Comparison of ENCODE assay signal across 2 cellular contexts in the genomic region with DNA sequence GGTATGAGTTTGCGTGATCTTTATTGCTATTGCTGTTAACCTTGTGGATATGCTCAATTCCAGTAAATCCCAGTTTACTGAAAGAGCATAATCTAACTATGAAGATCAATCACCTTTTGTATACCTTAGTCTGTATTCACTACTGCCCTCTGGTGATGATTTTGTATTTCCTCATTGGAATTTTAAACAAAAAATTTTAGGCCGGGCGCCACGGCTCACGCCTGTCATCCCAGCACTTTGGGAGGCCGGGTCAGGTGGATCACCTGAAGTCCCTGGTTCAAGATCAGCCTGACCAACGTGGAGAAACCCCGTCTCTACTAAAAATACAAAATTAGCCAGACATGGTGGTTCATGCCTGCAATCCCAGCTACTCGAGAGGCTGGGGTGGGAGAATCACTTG.
TF ChIP-seq lines count a peak whose summit lies in the region.

No MANE protein-coding gene starts in this region.

TF ChIP-seq in HCT116, 20 proteins besides CTCF, POLR2A, EP300 and RAD21:
- TF ChIP-seq ZFX (IDR thresholded peaks at IDR 0.05) (no peak), CBX3 (IDR thresholded peaks at IDR 0.05; ENCODE audit: low read depth) (no peak), EGR1 (IDR thresholded peaks at IDR 0.05; ENCODE audit: low read depth) (no peak), ZBTB33 (IDR thresholded peaks at IDR 0.05; ENCODE audit: extremely low read depth, insufficient replicate concordance, low read length) (no peak)
TF ChIP-seq in HCT116: peak in this region for 0.

TF ChIP-seq in GM12878, 131 proteins besides CTCF, POLR2A, EP300 and RAD21:
- TF ChIP-seq BCL3 (IDR thresholded peaks at IDR 0.05; ENCODE audit: borderline replicate concordance, insufficient read depth, low read depth, low read length, poor library complexity, severe bottlenecking) (no peak), ZBTB11 (CRISPR knock-in tag; IDR thresholded peaks at IDR 0.05) (no peak), MYB (IDR thresholded peaks at IDR 0.05; ENCODE audit: borderline replicate concordance, low read depth, low read length) (no peak), DPF2 (IDR thresholded peaks at IDR 0.05) (no peak), SIN3A (IDR thresholded peaks at IDR 0.05; ENCODE audit: low read depth, low read length) (no peak)
